Comparison of ENCODE assay signal across 13 cellular contexts in the genomic region with DNA sequence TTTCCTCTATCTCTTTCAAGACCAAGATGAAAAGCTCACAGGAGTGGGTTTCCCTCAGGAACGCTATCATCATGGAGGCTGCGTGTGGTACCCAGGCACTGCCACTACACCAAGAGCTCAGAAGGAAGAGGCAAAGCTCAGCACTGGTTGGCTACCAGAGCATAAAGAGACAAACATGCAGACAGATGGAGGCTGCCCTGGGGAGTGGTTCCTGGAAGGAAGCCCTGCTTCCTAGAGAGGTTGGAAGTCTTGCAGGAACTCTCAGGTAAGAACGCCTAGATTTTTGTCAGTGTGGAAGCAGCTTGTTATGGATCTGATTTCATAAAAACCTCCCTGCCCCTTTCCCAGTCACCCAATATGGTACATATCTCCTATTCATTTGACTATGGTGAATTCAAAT. TPM values are rescaled to one million over a fixed set of nuclear protein-coding genes. Genes with fewer than 3 reads are reported as not detected.
DNase-seq lines count a peak whose midpoint lies in the region; ATAC-seq and TF ChIP-seq lines count a peak whose summit lies in the region.
"Had no signal": no experiment of that assay in that cellular context is flagged by ENCODE, and none has a peak within 500 bp of the region (broad histone marks: within the 10 kb centered on the region; RNA-seq: fewer than 3 reads in every experiment).

No MANE protein-coding gene starts in this region.

- H3K4me2 ChIP-seq in IMR-90 (ENCODE audit: low read depth, low read length) = no peak overlapping the region
- H3K4me2 ChIP-seq: A549, GM23338 had no signal

- H4K5ac ChIP-seq in IMR-90 (ENCODE audit: low read depth, low read length) = no peak overlapping the region

- H3K9ac ChIP-seq in IMR-90 (ENCODE audit: low read depth, low read length) = no peak overlapping the region

- peaks cover 0 to 6% of the 10 kb centered on the region in 2 experiments; a peak in 2 of 4 replicates for H3K79me1 ChIP-seq in IMR-90 (ENCODE audit: low read depth in 1 of 2, low read length in 2 of 2)

- peaks cover 7% of the 10 kb centered on the region for H3K9me1 ChIP-seq in IMR-90 (ENCODE audit: insufficient read depth, low read length)

- H3K14ac ChIP-seq in IMR-90 (replicated peaks; ENCODE audit: low read depth, low read length) = no peak overlapping the region

- no TSS peak for BruUV-seq in IMR-90 (replicated peaks; lab: Mats Ljungman, UMichigan)

- DNase-seq in IMR-90 (no peak), NCI-H69 (lab: John Stamatoyannopoulos, UW) (peak; percentile 13), chondrocyte (ENCODE audit: low spot score) (no peak), psoas muscle (no peak), adrenal gland (no peak), aorta (no peak)
- DNase-seq: BE2C; CD4-positive, alpha-beta memory T cell; H7 had no signal

- no peak for ATAC-seq in IMR-90 (ENCODE audit: low read depth)
- ATAC-seq in psoas muscle = no peak
- no peak for ATAC-seq in aorta (ENCODE audit: low FRiP score)
- ATAC-seq: A549, GM12878, GM23338 had no signal

- no peak overlapping the region for H3K18ac ChIP-seq in IMR-90 (ENCODE audit: low read depth, low read length)

- peak overlapping the region; percentile 83 for H3K27ac Mint-ChIP-seq in chondrocyte (ENCODE audit: unreplicated experiment)
- H3K27ac Mint-ChIP-seq: CD4-positive, alpha-beta memory T cell; GM23338 had no signal

- H3K9me3 Mint-ChIP-seq in chondrocyte (ENCODE audit: low read depth) = no peaks in the 10 kb centered on the region
- H3K9me3 Mint-ChIP-seq: CD4-positive, alpha-beta memory T cell; GM23338 had no signal

- 0 out of 2 replicates have a peak overlapping the region, but pooled peaks have one; percentile 1 for H3K4ac ChIP-seq in IMR-90 (ENCODE audit: low read depth, low read length)

- H3K4me1 Mint-ChIP-seq in chondrocyte (ENCODE audit: low read depth) = peaks cover 18% of the 10 kb centered on the region
- H3K4me1 Mint-ChIP-seq: CD4-positive, alpha-beta memory T cell had no signal

- peaks cover 25% of the 10 kb centered on the region for H3K36me3 Mint-ChIP-seq in chondrocyte (ENCODE audit: low read depth)

- H4K20me1 ChIP-seq in IMR-90 (ENCODE audit: insufficient read depth, low read length) = no peaks in the 10 kb centered on the region

- H2AK5ac ChIP-seq in IMR-90 (ENCODE audit: low read depth, low read length) = no peak overlapping the region

- no peak overlapping the region for H2BK5ac ChIP-seq in IMR-90 (ENCODE audit: low read depth, low read length, poor library complexity, severe bottlenecking)

- H3K27me3 ChIP-seq in IMR-90 (ENCODE audit: control insufficient read depth, insufficient read depth, low read length) (no peaks in the 10 kb centered on the region), psoas muscle (ENCODE audit: insufficient read depth in 3 of 3, low read length in 2 of 3) (no peaks in the 10 kb centered on the region), adrenal gland (no peaks in the 10 kb centered on the region), aorta (ENCODE audit: control insufficient read depth in 1 of 2, insufficient read depth in 2 of 2, low read length in 1 of 2) (no peaks in the 10 kb centered on the region)
- H3K27me3 ChIP-seq: BE2C had no signal

- H2AFZ ChIP-seq in IMR-90 (replicated peaks; ENCODE audit: low read length, poor library complexity) = no peak overlapping the region
- H2AFZ ChIP-seq: GM23338 had no signal

- H3K4me3 ChIP-seq in IMR-90 (ENCODE audit: insufficient read depth, low read depth, low read length) = no peak overlapping the region
- H3K4me3 ChIP-seq in psoas muscle = no peak overlapping the region
- no peak overlapping the region for H3K4me3 ChIP-seq in adrenal gland
- H3K4me3 ChIP-seq in aorta (ENCODE audit: low read length in 2 of 2) = no peak overlapping the region
- H3K4me3 ChIP-seq: A549, GM12878, GM23338 had no signal

- in situ Hi-C loops in IMR-90 (cut with MboI; ENCODE audit: low sequenced_read_pairs) = no loop called here

- no peak overlapping the region for H3K27ac ChIP-seq in IMR-90 (ENCODE audit: insufficient read depth, low read length)
- no peak overlapping the region for H3K27ac ChIP-seq in psoas muscle
- H3K27ac ChIP-seq in adrenal gland = no peak overlapping the region
- H3K27ac ChIP-seq in aorta (ENCODE audit: low read depth in 1 of 2, low read length in 2 of 2) = no peak overlapping the region
- H3K27ac ChIP-seq: A549, C4-2B had no signal

- no peak overlapping the region for H3K23ac ChIP-seq in IMR-90 (ENCODE audit: low read depth, low read length)

- peak overlapping the region; percentile 25; the same call in 1 of the 2 replicates for H2BK120ac ChIP-seq in IMR-90 (ENCODE audit: low read depth, low read length)

- CTCF ChIA-PET in IMR-90 (lab: Yijun Ruan, JAX) = interaction anchor here (1.1 to 1.4 kb wide), 3 partner anchors 9 to 60 kb away, joined by 3 to 9 read pairs (median 4); no protein-coding TSS in a partner anchor

- TF ChIP-seq CTCF in IMR-90 (conservative IDR thresholded peaks at IDR 0.05; ENCODE audit: low read depth, low read length) (no peak), chondrocyte (IDR thresholded peaks at IDR 0.05) (no peak), psoas muscle (IDR thresholded peaks at IDR 0.05) (no peak), adrenal gland (IDR thresholded peaks at IDR 0.05) (no peak)

- H2BK15ac ChIP-seq in IMR-90 (ENCODE audit: low read depth, low read length) = no peak overlapping the region

- POLR2A ChIA-PET in IMR-90 (lab: Charles Lee; ENCODE audit: unreplicated experiment) = no interaction called here

- peaks cover 4% of the 10 kb centered on the region for H3K4me1 ChIP-seq in IMR-90 (ENCODE audit: control insufficient read depth, insufficient read depth, low read length)
- no peaks in the 10 kb centered on the region for H3K4me1 ChIP-seq in psoas muscle
- no peaks in the 10 kb centered on the region for H3K4me1 ChIP-seq in adrenal gland (replicated peaks in 1 of 2)
- H3K4me1 ChIP-seq in aorta (ENCODE audit: control insufficient read depth in 1 of 2, insufficient read depth in 2 of 2, low read length in 2 of 2) = no peaks in the 10 kb centered on the region
- H3K4me1 ChIP-seq: A549 had no signal

- H2BK20ac ChIP-seq in IMR-90 (ENCODE audit: low read depth, low read length) = 0 out of 2 replicates have a peak overlapping the region, but pooled peaks have one; percentile 4

- no peak overlapping the region for H4K91ac ChIP-seq in IMR-90 (ENCODE audit: insufficient read depth, low read depth, low read length)

- H3K9me3 ChIP-seq in IMR-90 (ENCODE audit: control insufficient read depth, insufficient read depth, low read length) (no peaks in the 10 kb centered on the region), psoas muscle (no peaks in the 10 kb centered on the region), adrenal gland (replicated peaks in 1 of 3) (no peaks in the 10 kb centered on the region), aorta (ENCODE audit: control insufficient read depth, low read length) (no peaks in the 10 kb centered on the region)
- H3K9me3 ChIP-seq: A549, BE2C had no signal

- H4K8ac ChIP-seq in IMR-90 (ENCODE audit: low read depth in 2 of 2, low read length in 2 of 2) = no peak overlapping the region; a peak in 1 of 4 replicates

- 100% methylated on average over 2 of the region's 3 CpGs; no CpG with 5 or more reads in 1 of the 2 experiments for WGBS in IMR-90 (ENCODE audit: extremely low coverage in 2 of 2, insufficient read length in 1 of 2), 2 experiments
- 87 to 93% (median 89%) methylated on average over 3 of the region's 3 CpGs for WGBS in psoas muscle, 3 donors
- WGBS in adrenal gland, 4 donors = 89 to 98% (median 95%) methylated on average over 3 of the region's 3 CpGs
- WGBS in aorta, 2 donors = 94 to 95% methylated on average over 3 of the region's 3 CpGs

- H3K27me3 Mint-ChIP-seq in chondrocyte (ENCODE audit: low read depth) = no peaks in the 10 kb centered on the region
- H3K27me3 Mint-ChIP-seq: CD4-positive, alpha-beta memory T cell had no signal

- no peak overlapping the region for H2AK9ac ChIP-seq in IMR-90 (replicated peaks; ENCODE audit: low read depth, low read length, poor library complexity)

- H3K4me3 Mint-ChIP-seq in chondrocyte (ENCODE audit: unreplicated experiment) = no peak overlapping the region
- H3K4me3 Mint-ChIP-seq: CD4-positive, alpha-beta memory T cell; GM23338 had no signal

- H3K36me3 ChIP-seq in IMR-90 (ENCODE audit: control insufficient read depth, insufficient read depth, low read length) (peaks cover 3% of the 10 kb centered on the region; the same call in 1 of the 2 replicates), psoas muscle (ENCODE audit: insufficient read depth in 1 of 2, low read depth in 1 of 2) (peaks cover 2 to 48% of the 10 kb centered on the region in 2 donors), adrenal gland (replicated peaks in 1 of 2) (peaks cover 0 to 9% of the 10 kb centered on the region in 2 donors), aorta (ENCODE audit: control insufficient read depth in 1 of 2, insufficient read depth in 2 of 2, low read length in 1 of 2) (no peaks in the 10 kb centered on the region)

- H3K56ac ChIP-seq in IMR-90 (ENCODE audit: extremely low read depth, insufficient read depth, low read length) = no peak overlapping the region

- no peak for TF ChIP-seq POLR2A in IMR-90 (IDR thresholded peaks at IDR 0.05; ENCODE audit: low read depth, low read length)
- TF ChIP-seq POLR2A in adrenal gland (IDR thresholded peaks at IDR 0.05) = no peak

- dilution Hi-C loops in IMR-90 (cut with HindIII; ENCODE audit: low sequenced_read_pairs, unreplicated experiment) = no loop called here

- intact Hi-C loops in IMR-90 (cut with micrococcal nuclease) (no loop called here), psoas muscle (cut with DNase I) (no loop called here), adrenal gland (cut with DNase I) (no loop called here), aorta (cut with DNase I) (no loop called here)

- TF ChIP-seq RAD21 in IMR-90 (IDR thresholded peaks at IDR 0.05; ENCODE audit: low read length) = no peak

TF ChIP-seq in IMR-90, 13 proteins besides CTCF, POLR2A, EP300 and RAD21 (continues in another document):
- TF ChIP-seq SMC3 (IDR thresholded peaks at IDR 0.05; ENCODE audit: low read depth, low read length) (no peak), MXI1 (IDR thresholded peaks at IDR 0.05; ENCODE audit: borderline replicate concordance, low read depth, low read length) (no peak), RCOR1 (IDR thresholded peaks at IDR 0.05; ENCODE audit: insufficient replicate concordance, low read length) (no peak)

RNA-seq across cellular contexts. Expression of gene ADCY5, which starts 49.9 kb away (rescaled TPM):
- 0.18 and 0.56 TPM in 2 replicates for total RNA-seq in IMR-90 (2012; rRNA removed)
- 0.14 and 0.53 TPM in 2 replicates for polyA plus RNA-seq in IMR-90 (2012; rRNA removed)
- polyA plus RNA-seq in IMR-90 (2012; cell fraction: cytosol; rRNA removed) = 0.04 and 0.30 TPM in 2 replicates
- polyA plus RNA-seq in IMR-90 (2012; cell fraction: nucleus; rRNA removed; ENCODE audit: low replicate concordance) = 0.28 and 0.30 TPM in 2 replicates
- 8.0 to 28.6 TPM (median 10.5 TPM) in 3 replicates for total RNA-seq in chondrocyte
- total RNA-seq in psoas muscle = 1 to 10 TPM; 1.6 to 4.4 (median 2.1) TPM
- 1 to 10 TPM; 1.0 to 1.3 (median 1.2) TPM for polyA plus RNA-seq in psoas muscle
- 10 to 100 TPM in 1 of 8 donors, 1 to 10 TPM in 7; 2.8 to 12.4 (median 5.0) TPM for total RNA-seq in adrenal gland
- polyA plus RNA-seq in adrenal gland = 1 to 10 TPM; 1.6 to 5.4 (median 4.1) TPM
- 10 to 100 TPM; 65.5 to 72.7 TPM for total RNA-seq in aorta
- polyA plus RNA-seq in aorta = 10 to 100 TPM in 1 of 2 donors, 1 to 10 TPM in 1; 6.6 to 16.3 TPM
- total RNA-seq: CD4-positive, alpha-beta memory T cell; GM12878 had no signal
